In genomic region chr7:138665249-138665648, GRCh38 we compare ENCODE assay signal across 1 cellular context.
TF ChIP-seq lines count a peak whose summit lies in the region.

No MANE protein-coding gene starts in this region.

TF ChIP-seq in HepG2, 621 proteins besides CTCF, POLR2A, EP300 and RAD21 (continued from another document):
- TF ChIP-seq ZNF792 (CRISPR knock-in tag; IDR thresholded peaks at IDR 0.05) (no peak), HNRNPUL1 (IDR thresholded peaks at IDR 0.05; ENCODE audit: low read depth, low read length) (no peak), ZNF3 (CRISPR knock-in tag; IDR thresholded peaks at IDR 0.05) (no peak), THYN1 (CRISPR knock-in tag; IDR thresholded peaks at IDR 0.05; ENCODE audit: borderline replicate concordance, low read depth) (no peak), ATAD3A (CRISPR knock-in tag; IDR thresholded peaks at IDR 0.05) (no peak), EHMT2 (IDR thresholded peaks at IDR 0.05; ENCODE audit: borderline replicate concordance, low read depth, low read length) (no peak), REXO4 (CRISPR knock-in tag; IDR thresholded peaks at IDR 0.05; ENCODE audit: borderline replicate concordance) (no peak), ZNF691 (CRISPR knock-in tag; IDR thresholded peaks at IDR 0.05; ENCODE audit: borderline replicate concordance, low read depth) (no peak), ZNF781 (CRISPR knock-in tag; IDR thresholded peaks at IDR 0.05; ENCODE audit: borderline replicate concordance, not compliant biosample characterization) (no peak), ZNF335 (CRISPR knock-in tag; IDR thresholded peaks at IDR 0.05) (no peak)
- TF ChIP-seq, protein P1, sequence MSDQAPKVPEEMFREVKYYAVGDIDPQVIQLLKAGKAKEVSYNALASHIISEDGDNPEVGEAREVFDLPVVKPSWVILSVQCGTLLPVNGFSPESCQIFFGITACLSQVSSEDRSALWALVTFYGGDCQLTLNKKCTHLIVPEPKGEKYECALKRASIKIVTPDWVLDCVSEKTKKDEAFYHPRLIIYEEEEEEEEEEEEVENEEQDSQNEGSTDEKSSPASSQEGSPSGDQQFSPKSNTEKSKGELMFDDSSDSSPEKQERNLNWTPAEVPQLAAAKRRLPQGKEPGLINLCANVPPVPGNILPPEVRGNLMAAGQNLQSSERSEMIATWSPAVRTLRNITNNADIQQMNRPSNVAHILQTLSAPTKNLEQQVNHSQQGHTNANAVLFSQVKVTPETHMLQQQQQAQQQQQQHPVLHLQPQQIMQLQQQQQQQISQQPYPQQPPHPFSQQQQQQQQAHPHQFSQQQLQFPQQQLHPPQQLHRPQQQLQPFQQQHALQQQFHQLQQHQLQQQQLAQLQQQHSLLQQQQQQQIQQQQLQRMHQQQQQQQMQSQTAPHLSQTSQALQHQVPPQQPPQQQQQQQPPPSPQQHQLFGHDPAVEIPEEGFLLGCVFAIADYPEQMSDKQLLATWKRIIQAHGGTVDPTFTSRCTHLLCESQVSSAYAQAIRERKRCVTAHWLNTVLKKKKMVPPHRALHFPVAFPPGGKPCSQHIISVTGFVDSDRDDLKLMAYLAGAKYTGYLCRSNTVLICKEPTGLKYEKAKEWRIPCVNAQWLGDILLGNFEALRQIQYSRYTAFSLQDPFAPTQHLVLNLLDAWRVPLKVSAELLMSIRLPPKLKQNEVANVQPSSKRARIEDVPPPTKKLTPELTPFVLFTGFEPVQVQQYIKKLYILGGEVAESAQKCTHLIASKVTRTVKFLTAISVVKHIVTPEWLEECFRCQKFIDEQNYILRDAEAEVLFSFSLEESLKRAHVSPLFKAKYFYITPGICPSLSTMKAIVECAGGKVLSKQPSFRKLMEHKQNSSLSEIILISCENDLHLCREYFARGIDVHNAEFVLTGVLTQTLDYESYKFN (CRISPR knock-in tag; conservative IDR thresholded peaks at IDR 0.05): no peak
TF ChIP-seq in HepG2: peak in this region for 0.
